19 cellular contexts compared by ENCODE assay signal in genomic region chr15:57927091-57927631, GRCh38.
"Had no signal": no experiment of that assay in that cellular context is flagged by ENCODE, and none has a peak within 500 bp of the region (broad histone marks: within the 10 kb centered on the region; RNA-seq: fewer than 3 reads in every experiment).

No MANE protein-coding gene starts in this region.

- H3K36me3 Mint-ChIP-seq: naive thymus-derived CD4-positive, alpha-beta T cell had no signal

- ATAC-seq: foreskin keratinocyte; left cardiac atrium; left ventricle myocardium superior; naive thymus-derived CD4-positive, alpha-beta T cell had no signal

- H3K4me1 Mint-ChIP-seq: endodermal cell; naive thymus-derived CD4-positive, alpha-beta T cell had no signal

- H3K27ac Mint-ChIP-seq: endodermal cell; naive thymus-derived CD4-positive, alpha-beta T cell; nephron progenitor cell had no signal

- H3K4me3 ChIP-seq: coronary artery, hepatocyte had no signal

- H3K4me1 ChIP-seq: foreskin keratinocyte had no signal

- DNase-seq: effector CD4-positive, alpha-beta T cell; endodermal cell; erythroblast; foreskin keratinocyte; head of caudate nucleus; kidney; left cardiac atrium; left ventricle myocardium superior; mammary epithelial cell; naive thymus-derived CD4-positive, alpha-beta T cell; nephron progenitor cell; small intestine; stimulated activated CD4-positive, alpha-beta T cell treated with anti-CD3 and anti-CD28 coated beads, Interleukin-12 subunit alpha, Interleukin-12 subunit beta, amount 100 ng/mL, for 4 hours; stimulated activated naive CD4-positive, alpha-beta T cell treated with Interleukin-2 at 50 U/mL for 16 hours; trophoblast cell had no signal

- FAIRE-seq: endothelial cell of umbilical vein, kidney, small intestine, urothelium cell line had no signal

- H3K4me3 Mint-ChIP-seq: endodermal cell; naive thymus-derived CD4-positive, alpha-beta T cell; nephron progenitor cell had no signal

- H3K27me3 ChIP-seq: hepatocyte had no signal
